14 cellular contexts compared by ENCODE assay signal in genomic region chr14:93037354-93037753, GRCh38.
DNase-seq lines count a peak whose midpoint lies in the region; ATAC-seq, FAIRE-seq and TF ChIP-seq lines count a peak whose summit lies in the region.
"Had no signal": no experiment of that assay in that cellular context is flagged by ENCODE, and none has a peak within 500 bp of the region (broad histone marks: within the 10 kb centered on the region; RNA-seq: fewer than 3 reads in every experiment).

No MANE protein-coding gene starts in this region.

- no peak for DNase-seq in CD4-positive, alpha-beta T cell
- peak; percentile 23 for DNase-seq in OCI-LY7 (ENCODE audit: low spot score)
- no peak for DNase-seq in ovary
- DNase-seq in HTR-8/SVneo (ENCODE audit: insufficient read length, low spot score) = no peak
- DNase-seq: activated CD4-positive, alpha-beta T cell treated with anti-CD3 and anti-CD28 coated beads, Interleukin-2, amount 50 U/mL, for 1 hour; effector CD4-positive, alpha-beta T cell; glutamatergic neuron; NCI-H1092 had no signal

- no TSS peak for BruUV-seq in OCI-LY7 (replicated peaks; lab: Mats Ljungman, UMichigan)

- no peaks in the 10 kb centered on the region for H3K27me3 Mint-ChIP-seq in CD4-positive, alpha-beta T cell
- H3K27me3 Mint-ChIP-seq: activated naive CD4-positive, alpha-beta T cell treated with anti-CD3 and anti-CD28 coated beads, Interleukin-2, amount 50 U/mL, for 24 hours had no signal

- no peak overlapping the region for H3K27ac ChIP-seq in CD4-positive, alpha-beta T cell (ENCODE audit: low read depth, low read length)
- H3K27ac ChIP-seq in OCI-LY7 (ENCODE audit: low read depth, low read length, poor library complexity, severe bottlenecking) = no peak overlapping the region
- H3K27ac ChIP-seq in duodenal mucosa (ENCODE audit: low read depth, low read length) = peak overlapping the region; percentile 4
- H3K27ac ChIP-seq in ovary = peak overlapping the region; percentile 1 to 73
- H3K27ac ChIP-seq: C4-2B had no signal

- H3K27ac Mint-ChIP-seq in CD4-positive, alpha-beta T cell = peak overlapping the region; percentile 34
- H3K27ac Mint-ChIP-seq: activated naive CD4-positive, alpha-beta T cell treated with anti-CD3 and anti-CD28 coated beads, Interleukin-2, amount 50 U/mL, for 24 hours had no signal

- no peaks in the 10 kb centered on the region for H3K36me3 Mint-ChIP-seq in CD4-positive, alpha-beta T cell (ENCODE audit: low read depth)
- H3K36me3 Mint-ChIP-seq: activated naive CD4-positive, alpha-beta T cell treated with anti-CD3 and anti-CD28 coated beads, Interleukin-2, amount 50 U/mL, for 24 hours had no signal

- H3K27me3 ChIP-seq in CD4-positive, alpha-beta T cell (ENCODE audit: control insufficient read depth, insufficient read depth, low read length) = no peaks in the 10 kb centered on the region
- no peaks in the 10 kb centered on the region for H3K27me3 ChIP-seq in duodenal mucosa (ENCODE audit: control insufficient read depth in 1 of 2, insufficient read depth in 2 of 2, low read length in 2 of 2)
- H3K27me3 ChIP-seq in ovary = no peaks in the 10 kb centered on the region

- H3K4me1 ChIP-seq in OCI-LY7 (ENCODE audit: insufficient read depth, low read length, poor library complexity, severe bottlenecking) (peaks cover 18% of the 10 kb centered on the region), duodenal mucosa (ENCODE audit: control insufficient read depth in 1 of 2, insufficient read depth in 2 of 2, low read length in 2 of 2) (peaks cover 81 to 83% of the 10 kb centered on the region in 2 donors), ovary (ENCODE audit: insufficient read depth) (peaks cover 20% of the 10 kb centered on the region)

- peak overlapping the region in 1 of 2 donors; percentile 27 for H3K9ac ChIP-seq in duodenal mucosa (ENCODE audit: low read depth in 1 of 2, low read length in 2 of 2)

- no peak for TF ChIP-seq EP300 in ovary (IDR thresholded peaks at IDR 0.05)

- no peak overlapping the region for H2AFZ ChIP-seq in OCI-LY7 (ENCODE audit: low read length)

- H3K36me3 ChIP-seq in OCI-LY7 (ENCODE audit: insufficient read depth, low read length) (no peaks in the 10 kb centered on the region), duodenal mucosa (ENCODE audit: control insufficient read depth in 1 of 2, insufficient read depth in 2 of 2, low read length in 2 of 2) (no peaks in the 10 kb centered on the region), ovary (no peaks in the 10 kb centered on the region)

- no peak for TF ChIP-seq CTCF in CD4-positive, alpha-beta T cell (IDR thresholded peaks at IDR 0.05)
- no peak for TF ChIP-seq CTCF in OCI-LY7 (conservative IDR thresholded peaks at IDR 0.05; ENCODE audit: low read length)
- no peak for TF ChIP-seq CTCF in ovary (IDR thresholded peaks at IDR 0.05)

- no peak overlapping the region for H3K4me3 ChIP-seq in OCI-LY7 (ENCODE audit: low read depth, low read length, poor library complexity, severe bottlenecking)
- no peak overlapping the region for H3K4me3 ChIP-seq in duodenal mucosa (ENCODE audit: low read depth in 1 of 2, low read length in 2 of 2)
- no peak overlapping the region for H3K4me3 ChIP-seq in ovary

- no peaks in the 10 kb centered on the region for H3K9me3 Mint-ChIP-seq in CD4-positive, alpha-beta T cell
- H3K9me3 Mint-ChIP-seq: activated naive CD4-positive, alpha-beta T cell treated with anti-CD3 and anti-CD28 coated beads, Interleukin-2, amount 50 U/mL, for 24 hours had no signal

- POLR2A ChIA-PET in CD4-positive, alpha-beta T cell (lab: Charles Lee) = no interaction called here
- POLR2A ChIA-PET in OCI-LY7 (lab: Charles Lee) = interaction anchor here (0.6 to 1.1 kb wide), 3 partner anchors 9 to 61 kb away, joined by 3 to 5 read pairs (median 3); no protein-coding TSS in a partner anchor

- H3K4me2 ChIP-seq in OCI-LY7 (ENCODE audit: low read length) = no peak overlapping the region

- no peak for TF ChIP-seq POLR2A in ovary (IDR thresholded peaks at IDR 0.05)
- no peak for TF ChIP-seq POLR2A in GM18505 (IDR thresholded peaks at IDR 0.05; ENCODE audit: borderline replicate concordance, extremely low read depth, insufficient read depth, insufficient read length)

- H3K4me1 Mint-ChIP-seq in CD4-positive, alpha-beta T cell (ENCODE audit: low read depth) = peaks cover 26% of the 10 kb centered on the region

- no peaks in the 10 kb centered on the region for H3K79me2 ChIP-seq in OCI-LY7 (ENCODE audit: insufficient read depth, low read depth, low read length)

- CTCF ChIA-PET in CD4-positive, alpha-beta T cell (lab: Charles Lee) = no interaction called here
- CTCF ChIA-PET in OCI-LY7 (lab: Charles Lee; ENCODE audit: unreplicated experiment) = no interaction called here

- H4K20me1 ChIP-seq in OCI-LY7 (ENCODE audit: insufficient read depth, low read length) = no peaks in the 10 kb centered on the region

- no peaks in the 10 kb centered on the region for H3K9me3 ChIP-seq in CD4-positive, alpha-beta T cell (ENCODE audit: control insufficient read depth, low read length)
- H3K9me3 ChIP-seq in OCI-LY7 (ENCODE audit: low read length) = no peaks in the 10 kb centered on the region
- H3K9me3 ChIP-seq in duodenal mucosa (ENCODE audit: control insufficient read depth in 1 of 2, low read length in 2 of 2) = no peaks in the 10 kb centered on the region
- H3K9me3 ChIP-seq in ovary = no peaks in the 10 kb centered on the region

- no peak for FAIRE-seq in HTR-8/SVneo (lab: Jason Lieb, UNC)

- no peak overlapping the region for H3K4me3 Mint-ChIP-seq in CD4-positive, alpha-beta T cell
- H3K4me3 Mint-ChIP-seq: activated naive CD4-positive, alpha-beta T cell treated with anti-CD3 and anti-CD28 coated beads, Interleukin-2, amount 50 U/mL, for 24 hours had no signal

- WGBS in ovary, 3 donors = 40 to 54% (median 44%) methylated on average over 6 of the region's 6 CpGs

- intact Hi-C loops in CD4-positive, alpha-beta T cell (cut with DNase I, micrococcal nuclease) = no loop called here
- intact Hi-C loops in OCI-LY7 (cut with micrococcal nuclease; ENCODE audit: unreplicated experiment) = no loop called here
- intact Hi-C loops in ovary (cut with DNase I) = no loop called here

- no peaks in the 10 kb centered on the region for H3K9me2 ChIP-seq in OCI-LY7 (ENCODE audit: insufficient read depth, low read length)

- ATAC-seq in CD4-positive, alpha-beta T cell (ENCODE audit: poor library complexity) = no peak
- ATAC-seq in GM18505 (IDR thresholded peaks at IDR 0.05; ENCODE audit: unreplicated experiment) (no peak), HG02610 (IDR thresholded peaks at IDR 0.05; ENCODE audit: unreplicated experiment) (no peak), HG03354 (IDR thresholded peaks at IDR 0.05; ENCODE audit: poor library complexity, severe bottlenecking, unreplicated experiment) (no peak)

Comparison
In these comparisons a context has a peak if more than half of its experiments do, and no peak if none do; other contexts are left out.
1. H3K27ac ChIP-seq: peak in duodenal mucosa (single experiment) and ovary (2 of 2); none in CD4-positive, alpha-beta T cell (single experiment) and OCI-LY7 (single experiment).